Comparison of ENCODE assay signal across 12 cellular contexts in genomic region chr2:134324942-134325341, GRCh38.
DNase-seq lines count a peak whose midpoint lies in the region; ATAC-seq and TF ChIP-seq lines count a peak whose summit lies in the region.
"Had no signal": no experiment of that assay in that cellular context is flagged by ENCODE, and none has a peak within 500 bp of the region (broad histone marks: within the 10 kb centered on the region; RNA-seq: fewer than 3 reads in every experiment).

No MANE protein-coding gene starts in this region.

- no peaks in the 10 kb centered on the region for H3K36me3 ChIP-seq in PC-3 (ENCODE audit: low read depth, low read length)

- H3K9me3 Mint-ChIP-seq in CD4-positive, alpha-beta T cell, result no peaks in the 10 kb centered on the region
- peaks cover 4% of the 10 kb centered on the region; the same call in 1 of the 2 replicates for H3K9me3 Mint-ChIP-seq in HFFc6
- no peaks in the 10 kb centered on the region for H3K9me3 Mint-ChIP-seq in activated naive CD8-positive, alpha-beta T cell treated with anti-CD3 and anti-CD28 coated beads, Interleukin-2, amount 50 U/mL, for 24 hours

- POLR2A ChIA-PET in CD4-positive, alpha-beta T cell (lab: Charles Lee), result no interaction called here
- POLR2A ChIA-PET in PC-3 (lab: Charles Lee; ENCODE audit: unreplicated experiment), result interaction anchor here (0.6 kb wide), 1 partner anchor 18 kb away, joined by 3 read pairs; no protein-coding TSS in a partner anchor

- no peak overlapping the region for H3K27ac Mint-ChIP-seq in CD4-positive, alpha-beta T cell
- no peak overlapping the region for H3K27ac Mint-ChIP-seq in HFFc6
- no peak overlapping the region for H3K27ac Mint-ChIP-seq in activated naive CD8-positive, alpha-beta T cell treated with anti-CD3 and anti-CD28 coated beads, Interleukin-2, amount 50 U/mL, for 24 hours

- no peaks in the 10 kb centered on the region for H3K9me2 ChIP-seq in PC-3 (replicated peaks; ENCODE audit: low read length)

- no peaks in the 10 kb centered on the region for H3F3A ChIP-seq in PC-3 (ENCODE audit: low read length, unreplicated experiment)

- CTCF ChIA-PET in CD4-positive, alpha-beta T cell (lab: Charles Lee), result interaction anchor here (1.1 kb wide), 1 partner anchor 21 kb away, joined by 3 read pairs; no protein-coding TSS in a partner anchor
- CTCF ChIA-PET in PC-3 (lab: Charles Lee), result no interaction called here

- H3K4me3 ChIP-seq in PC-3 (ENCODE audit: low read length), result no peak overlapping the region
- H3K4me3 ChIP-seq: body of pancreas, esophagus muscularis mucosa, SK-N-MC had no signal

- peak; percentile 38 for ATAC-seq in CD4-positive, alpha-beta T cell (ENCODE audit: poor library complexity)
- ATAC-seq in GM21447 (IDR thresholded peaks at IDR 0.05; ENCODE audit: unreplicated experiment) (peak; percentile 86), HG03460 (IDR thresholded peaks at IDR 0.05; ENCODE audit: unreplicated experiment) (peak; percentile 75), Right ventricle myocardium superior (ENCODE audit: poor library complexity) (peak; percentile 65), PC-3 (no peak), HG03139 (IDR thresholded peaks at IDR 0.05; ENCODE audit: unreplicated experiment) (no peak)
- ATAC-seq in activated naive CD8-positive, alpha-beta T cell treated with anti-CD3 and anti-CD28 coated beads, Interleukin-2, amount 50 U/mL, for 24 hours, result no peak
- ATAC-seq: body of pancreas had no signal

- no peak overlapping the region for H3K27ac ChIP-seq in CD4-positive, alpha-beta T cell (ENCODE audit: low read depth, low read length)
- H3K27ac ChIP-seq in PC-3 (ENCODE audit: low read length), result no peak overlapping the region
- H3K27ac ChIP-seq: body of pancreas, esophagus muscularis mucosa, SK-N-MC had no signal

- peaks cover 29% of the 10 kb centered on the region for H3K36me3 Mint-ChIP-seq in CD4-positive, alpha-beta T cell (ENCODE audit: low read depth)
- peaks cover 33% of the 10 kb centered on the region for H3K36me3 Mint-ChIP-seq in HFFc6 (ENCODE audit: low read depth)
- H3K36me3 Mint-ChIP-seq in activated naive CD8-positive, alpha-beta T cell treated with anti-CD3 and anti-CD28 coated beads, Interleukin-2, amount 50 U/mL, for 24 hours (ENCODE audit: low read depth), result peaks cover 34% of the 10 kb centered on the region

- H3K9ac ChIP-seq in PC-3 (ENCODE audit: low read length), result no peak overlapping the region

- no peak overlapping the region for H2AFZ ChIP-seq in PC-3 (ENCODE audit: low read length)

- TF ChIP-seq CTCF in CD4-positive, alpha-beta T cell (IDR thresholded peaks at IDR 0.05), result no peak
- TF ChIP-seq CTCF in PC-3 (conservative IDR thresholded peaks at IDR 0.05; ENCODE audit: low read depth, low read length), result no peak
- no peak for TF ChIP-seq CTCF in HFFc6 (IDR thresholded peaks at IDR 0.05)

- H3K27me3 Mint-ChIP-seq in CD4-positive, alpha-beta T cell, result no peaks in the 10 kb centered on the region
- no peaks in the 10 kb centered on the region; the same call in 1 of the 2 replicates for H3K27me3 Mint-ChIP-seq in HFFc6 (ENCODE audit: insufficient read depth)
- no peaks in the 10 kb centered on the region for H3K27me3 Mint-ChIP-seq in activated naive CD8-positive, alpha-beta T cell treated with anti-CD3 and anti-CD28 coated beads, Interleukin-2, amount 50 U/mL, for 24 hours

- no peaks in the 10 kb centered on the region for H3K4me1 ChIP-seq in PC-3 (ENCODE audit: insufficient read depth, low read length)

- no peaks in the 10 kb centered on the region for H4K20me1 ChIP-seq in PC-3 (ENCODE audit: low read length)

- peaks cover 86% of the 10 kb centered on the region for H3K4me1 Mint-ChIP-seq in CD4-positive, alpha-beta T cell (ENCODE audit: low read depth)
- H3K4me1 Mint-ChIP-seq in HFFc6 (ENCODE audit: low read depth), result no peaks in the 10 kb centered on the region
- peaks cover 63% of the 10 kb centered on the region for H3K4me1 Mint-ChIP-seq in activated naive CD8-positive, alpha-beta T cell treated with anti-CD3 and anti-CD28 coated beads, Interleukin-2, amount 50 U/mL, for 24 hours

- intact Hi-C loops in CD4-positive, alpha-beta T cell (cut with DNase I, micrococcal nuclease), result loop anchor here in 1 of 2 experiments (5.0 kb wide), 2 partner anchors 43 to 78 kb away; no protein-coding TSS in a partner anchor
- intact Hi-C loops in Right ventricle myocardium superior (cut with DNase I), result no loop called here
- intact Hi-C loops in PC-3 (cut with micrococcal nuclease), result no loop called here

- DNase-seq in CD4-positive, alpha-beta T cell, result no peak
- DNase-seq in Right ventricle myocardium superior, result no peak
- DNase-seq in PC-3, result no peak
- no peak for DNase-seq in HFFc6
- no peak for DNase-seq in activated naive CD8-positive, alpha-beta T cell treated with anti-CD3 and anti-CD28 coated beads, Interleukin-2, amount 50 U/mL, for 24 hours
- DNase-seq: islet precursor cell had no signal

- no peaks in the 10 kb centered on the region for H3K27me3 ChIP-seq in CD4-positive, alpha-beta T cell (ENCODE audit: control insufficient read depth, insufficient read depth, low read length)
- no peaks in the 10 kb centered on the region for H3K27me3 ChIP-seq in PC-3 (ENCODE audit: low read length)
- H3K27me3 ChIP-seq: body of pancreas, esophagus muscularis mucosa had no signal

- H3K79me2 ChIP-seq in PC-3 (ENCODE audit: low read length), result no peaks in the 10 kb centered on the region

- H3K4me3 Mint-ChIP-seq in CD4-positive, alpha-beta T cell, result no peak overlapping the region
- no peak overlapping the region for H3K4me3 Mint-ChIP-seq in HFFc6
- no peak overlapping the region for H3K4me3 Mint-ChIP-seq in activated naive CD8-positive, alpha-beta T cell treated with anti-CD3 and anti-CD28 coated beads, Interleukin-2, amount 50 U/mL, for 24 hours

- H3K4me2 ChIP-seq in PC-3 (ENCODE audit: low read length), result no peak overlapping the region

- no TSS peak for BruUV-seq in PC-3 (replicated peaks; lab: Mats Ljungman, UMichigan)

- H3K9me3 ChIP-seq in CD4-positive, alpha-beta T cell (ENCODE audit: control insufficient read depth, low read length), result no peaks in the 10 kb centered on the region
- H3K9me3 ChIP-seq in PC-3 (ENCODE audit: low read length), result no peaks in the 10 kb centered on the region
- H3K9me3 ChIP-seq: body of pancreas, esophagus muscularis mucosa had no signal

Comparison
In these comparisons a context has a peak if more than half of its experiments do, and no peak if none do; other contexts are left out.
1. ATAC-seq: peak in CD4-positive, alpha-beta T cell (single experiment), GM21447 (single experiment), HG03460 (single experiment) and Right ventricle myocardium superior (single experiment); none in PC-3 (single experiment), HG03139 (single experiment) and activated naive CD8-positive, alpha-beta T cell treated with anti-CD3 and anti-CD28 coated beads, Interleukin-2, amount 50 U/mL, for 24 hours (single experiment).